In genomic region chr13:94549241-94550029, GRCh38 we compare ENCODE assay signal across 8 cellular contexts. TPM values are rescaled to one million over a fixed set of nuclear protein-coding genes. Genes with fewer than 3 reads are reported as not detected.
A peak's percentile ranks its signal among the peaks of the same experiment; 100 is the strongest.
DNase-seq lines count a peak whose midpoint lies in the region; ATAC-seq and TF ChIP-seq lines count a peak whose summit lies in the region.

No MANE protein-coding gene starts in this region.

- TF ChIP-seq CTCF in WTC11 (IDR thresholded peaks at IDR 0.05) = no peak

- CTCF ChIA-PET in WTC11 (lab: Charles Lee) = interaction anchor here (0.8 to 2.3 kb wide), 12 partner anchors 10 to 133 kb away, joined by 3 to 16 read pairs (median 4); partner anchors contain the start of gene TGDS

- in situ Hi-C loops in ACHN (cut with HindIII; ENCODE audit: low pct_ligation_motif_present, low pct_unique_long_range_greater_than_20kb, low sequenced_read_pairs) = no loop called here

- H3K4me3 Mint-ChIP-seq in WTC11 = peak overlapping the region; percentile 83

- H3K36me3 Mint-ChIP-seq in WTC11 = peaks cover 12% of the 10 kb centered on the region

- H3K27ac ChIP-seq in caudate nucleus (ENCODE audit: low read depth, low read length) = peak overlapping the region; percentile 93

- H3K4me1 Mint-ChIP-seq in WTC11 = peaks cover 36% of the 10 kb centered on the region

- DNase-seq in ACHN (peak; percentile 90), NCI-H2227 (lab: John Stamatoyannopoulos, UW; ENCODE audit: unreplicated experiment) (peak; percentile 95), WTC11 (ENCODE audit: low spot score) (peak; percentile 88), caudate nucleus (lab: John Stamatoyannopoulos, UW) (peak; percentile 45 to 97 (median 89)), inferior parietal cortex (ENCODE audit: extremely low spot score) (peak; percentile 98), smooth muscle cell of the brain vasculature (ENCODE audit: low read depth, low spot score) (peak; percentile 82)

- ATAC-seq in GM18870 (IDR thresholded peaks at IDR 0.05; ENCODE audit: unreplicated experiment) (peak; percentile 90), HG03135 (IDR thresholded peaks at IDR 0.05; ENCODE audit: unreplicated experiment) (peak; percentile 91), WTC11 (peak; percentile 74)

- POLR2A ChIA-PET in WTC11 (lab: Charles Lee) = interaction anchor here (0.6 to 2.3 kb wide), 6 partner anchors 14 to 135 kb away, joined by 3 to 11 read pairs (median 6); partner anchors contain the start of genes GPR180 and TGDS

- H3K27me3 Mint-ChIP-seq in WTC11 (ENCODE audit: low read depth) = peaks cover 17% of the 10 kb centered on the region

- peak overlapping the region; percentile 91 for H3K27ac Mint-ChIP-seq in WTC11

- peaks cover 14% of the 10 kb centered on the region for H3K9me3 Mint-ChIP-seq in WTC11

TF ChIP-seq in WTC11, 78 proteins besides CTCF, POLR2A, EP300 and RAD21 (continues in another document):
- TF ChIP-seq ZNF396 (CRISPR knock-in tag; IDR thresholded peaks at IDR 0.05; ENCODE audit: borderline replicate concordance) = no peak
- no peak for TF ChIP-seq E2F4 (CRISPR knock-in tag; IDR thresholded peaks at IDR 0.05; ENCODE audit: borderline replicate concordance, low read depth)
- TF ChIP-seq ZNF138 (CRISPR knock-in tag; conservative IDR thresholded peaks at IDR 0.05) = no peak
- peak; percentile 62; the same call in 1 of the 2 replicates for TF ChIP-seq ZNF232 (CRISPR knock-in tag; IDR thresholded peaks at IDR 0.05)
- TF ChIP-seq JAZF1 (CRISPR knock-in tag; IDR thresholded peaks at IDR 0.05) = no peak
- no peak for TF ChIP-seq SMAD3 (CRISPR knock-in tag; IDR thresholded peaks at IDR 0.05; ENCODE audit: borderline replicate concordance)
- no peak for TF ChIP-seq ZSCAN18 (CRISPR knock-in tag; IDR thresholded peaks at IDR 0.05)
- peak; percentile 33; the same call in 1 of the 2 replicates for TF ChIP-seq CREM (CRISPR knock-in tag; IDR thresholded peaks at IDR 0.05)
- no peak for TF ChIP-seq NFYB (CRISPR knock-in tag; conservative IDR thresholded peaks at IDR 0.05; ENCODE audit: low read depth)
- no peak for TF ChIP-seq GABPB1 (CRISPR knock-in tag; IDR thresholded peaks at IDR 0.05)
- no peak for TF ChIP-seq ZBTB43 (CRISPR knock-in tag; IDR thresholded peaks at IDR 0.05)
- TF ChIP-seq PRRX2 (CRISPR knock-in tag; IDR thresholded peaks at IDR 0.05) = no peak
- TF ChIP-seq MAX (CRISPR knock-in tag; IDR thresholded peaks at IDR 0.05) = peak; percentile 40; the same call in 1 of the 2 replicates
- peak; percentile 64; the same call in 1 of the 2 replicates for TF ChIP-seq FOXP4 (CRISPR knock-in tag; IDR thresholded peaks at IDR 0.05)
- 0 out of 2 replicates have a peak, but pooled peaks have one; percentile 30 for TF ChIP-seq TP53 (CRISPR knock-in tag; IDR thresholded peaks at IDR 0.05)
- 0 out of 2 replicates have a peak, but pooled peaks have one; percentile 15 for TF ChIP-seq NR3C1 (CRISPR knock-in tag; conservative IDR thresholded peaks at IDR 0.05; ENCODE audit: low read depth)
- no peak for TF ChIP-seq ZNF416 (CRISPR knock-in tag; IDR thresholded peaks at IDR 0.05)
- TF ChIP-seq ESRRA (CRISPR knock-in tag; IDR thresholded peaks at IDR 0.05; ENCODE audit: borderline replicate concordance) = no peak
- no peak for TF ChIP-seq JUN (CRISPR knock-in tag; IDR thresholded peaks at IDR 0.05)
- no peak for TF ChIP-seq NR1H2 (CRISPR knock-in tag; IDR thresholded peaks at IDR 0.05)
- 0 out of 2 replicates have a peak, but pooled peaks have one; percentile 1 for TF ChIP-seq ZNF423 (CRISPR knock-in tag; IDR thresholded peaks at IDR 0.05)
- no peak for TF ChIP-seq ZNF317 (CRISPR knock-in tag; IDR thresholded peaks at IDR 0.05; ENCODE audit: borderline replicate concordance, low read depth)
- peak; percentile 71 for TF ChIP-seq HMGXB4 (CRISPR knock-in tag; IDR thresholded peaks at IDR 0.05)
- no peak for TF ChIP-seq ERG (CRISPR knock-in tag; IDR thresholded peaks at IDR 0.05)

RNA-seq across cellular contexts. Expression of gene TGDS, which starts 46.5 kb away (rescaled TPM):
- 12.5 to 15.8 TPM (median 15.2 TPM) in 3 replicates for total RNA-seq in WTC11 (2021)

RNA-seq across cellular contexts. Expression of gene GPR180, which starts 52.2 kb away (rescaled TPM):
- 4.5 to 5.0 TPM (median 5.0 TPM) in 3 replicates for total RNA-seq in WTC11 (2021)

Comparison
In these comparisons a context has a peak if more than half of its experiments do, and no peak if none do; other contexts are left out.
1. Peak in every context shown above with its lines: DNase-seq, ATAC-seq and H3K27ac ChIP-seq.